In the genomic region with DNA sequence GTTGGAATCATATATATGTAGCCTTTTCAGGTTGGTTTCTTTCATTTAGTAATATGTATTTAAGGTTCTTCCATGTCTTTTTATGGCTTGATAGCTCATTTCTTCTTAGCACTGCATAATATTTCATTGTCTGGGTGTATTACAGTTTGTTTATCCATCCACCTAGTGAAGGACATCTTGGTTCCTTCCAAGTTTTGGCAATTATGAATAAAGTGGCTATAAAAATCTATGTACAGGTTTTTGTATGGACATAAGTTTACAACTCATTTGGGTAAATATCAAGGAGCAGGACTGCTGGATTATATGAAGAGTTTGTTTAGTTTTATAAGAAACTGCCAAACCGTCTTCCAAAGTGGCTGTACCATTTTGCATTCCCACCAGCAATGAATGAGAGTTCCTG, we compare ENCODE assay signal across 27 cellular contexts.
"Had no signal": no experiment of that assay in that cellular context is flagged by ENCODE, and none has a peak within 500 bp of the region (broad histone marks: within the 10 kb centered on the region; RNA-seq: fewer than 3 reads in every experiment).

No MANE protein-coding gene starts in this region.

- H3K9me3 ChIP-seq: thyroid gland had no signal

- H3K36me3 Mint-ChIP-seq: natural killer cell had no signal

- ATAC-seq: activated CD4-positive, alpha-beta T cell treated with anti-CD3 and anti-CD28 coated beads for 36 hours; left cardiac atrium; natural killer cell; stimulated activated memory B cell treated with anti-CD40 and anti-IgM and Interleukin-4, amounts not matched to agents 10 μg/mL and 1 μg/mL and 100 μg/mL, for 72 hours; stimulated activated naive CD8-positive, alpha-beta T cell treated with anti-CD3 and anti-CD28 coated beads, Interleukin-15, amount 100 ng/mL, for 72 hours had no signal

- H3K27me3 Mint-ChIP-seq: activated CD4-positive, alpha-beta T cell treated with anti-CD3 and anti-CD28 coated beads for 36 hours; activated naive CD8-positive, alpha-beta T cell treated with anti-CD3 and anti-CD28 coated beads, Interleukin-2, amount 10 ng/mL, durations not matched to agents 7 days and 5 days; stimulated activated memory B cell treated with anti-CD40 and anti-IgM and Interleukin-4, amounts not matched to agents 10 μg/mL and 1 μg/mL and 100 μg/mL, for 72 hours; stimulated activated naive CD8-positive, alpha-beta T cell treated with anti-CD3 and anti-CD28 coated beads, Interleukin-15, amount 100 ng/mL, for 72 hours had no signal

- H3K9me3 Mint-ChIP-seq: activated naive CD8-positive, alpha-beta T cell treated with anti-CD3 and anti-CD28 coated beads, Interleukin-2, amount 10 ng/mL, durations not matched to agents 7 days and 5 days; activated T-helper 1 cell treated with anti-CD3 and anti-CD28 coated beads, Interleukin-12 subunit alpha, Interleukin-12 subunit beta, Interleukin-2, Interleukin-4 antibody, amounts not matched to agents 30 ng/mL and 10 ng/mL and 1 ng/mL, durations not matched to agents 14 hours and 24 hours and 36 hours; natural killer cell; stimulated activated memory B cell treated with anti-CD40 and anti-IgM and Interleukin-4, amounts not matched to agents 10 μg/mL and 1 μg/mL and 100 μg/mL, for 72 hours had no signal

- H3K36me3 ChIP-seq: brain microvascular endothelial cell, thyroid gland had no signal

- H3K4me3 ChIP-seq: coronary artery, dorsolateral prefrontal cortex, thyroid gland had no signal

- H3K27me3 ChIP-seq: brain microvascular endothelial cell, dorsolateral prefrontal cortex, thyroid gland had no signal

- FAIRE-seq: astrocyte, keratinocyte, small intestine had no signal

- H3K27ac ChIP-seq: brain microvascular endothelial cell, coronary artery, thyroid gland had no signal

- DNase-seq: activated CD4-positive, alpha-beta T cell treated with anti-CD3 and anti-CD28 coated beads for 36 hours; activated CD4-positive, CD25-positive, alpha-beta regulatory T cell; activated CD8-positive, alpha-beta memory T cell treated with anti-CD3 and anti-CD28 coated beads for 24 hours; activated effector memory CD4-positive, alpha-beta T cell treated with anti-CD3 and anti-CD28 coated beads, Interleukin-2, amount 50 U/mL, for 16 hours; activated naive CD4-positive, alpha-beta T cell treated with anti-CD3 and anti-CD28 coated beads for 36 hours; activated naive CD8-positive, alpha-beta T cell treated with anti-CD3 and anti-CD28 coated beads, Interleukin-2, amount 10 ng/mL, durations not matched to agents 7 days and 5 days; amniotic stem cell; brain microvascular endothelial cell; dorsolateral prefrontal cortex; effector memory CD4-positive, alpha-beta T cell; head of caudate nucleus; hippocampal formation; left cardiac atrium; midbrain; natural killer cell; small intestine; stimulated activated CD4-positive, alpha-beta T cell treated with anti-CD3 and anti-CD28 coated beads, Interleukin-1b, Interleukin-23, amount 100 ng/mL, for 48 hours; stimulated activated CD4-positive, alpha-beta T cell treated with anti-CD3 and anti-CD28 coated beads, Interleukin-4, amount 100 ng/mL, for 4 hours; stimulated activated CD8-positive, alpha-beta memory T cell treated with anti-CD3 and anti-CD28 coated beads, Interleukin-4, amount 100 ng/mL, for 48 hours; stimulated activated naive CD8-positive, alpha-beta T cell treated with anti-CD3 and anti-CD28 coated beads, Interleukin-15, amount 100 ng/mL, for 72 hours; T-helper 1 cell; thyroid gland had no signal

- H3K27ac Mint-ChIP-seq: activated CD4-positive, alpha-beta T cell treated with anti-CD3 and anti-CD28 coated beads for 36 hours; activated naive CD4-positive, alpha-beta T cell treated with anti-CD3 and anti-CD28 coated beads for 36 hours; activated naive CD8-positive, alpha-beta T cell treated with anti-CD3 and anti-CD28 coated beads, Interleukin-2, amount 10 ng/mL, durations not matched to agents 7 days and 5 days; activated T-helper 1 cell treated with anti-CD3 and anti-CD28 coated beads, Interleukin-12 subunit alpha, Interleukin-12 subunit beta, Interleukin-2, Interleukin-4 antibody, amounts not matched to agents 30 ng/mL and 10 ng/mL and 1 ng/mL, durations not matched to agents 14 hours and 24 hours and 36 hours; stimulated activated memory B cell treated with anti-CD40 and anti-IgM and Interleukin-4, amounts not matched to agents 10 μg/mL and 1 μg/mL and 100 μg/mL, for 72 hours; stimulated activated naive CD8-positive, alpha-beta T cell treated with anti-CD3 and anti-CD28 coated beads, Interleukin-15, amount 100 ng/mL, for 72 hours had no signal

- H3K4me3 Mint-ChIP-seq: activated CD4-positive, alpha-beta T cell treated with anti-CD3 and anti-CD28 coated beads for 36 hours; activated naive CD4-positive, alpha-beta T cell treated with anti-CD3 and anti-CD28 coated beads for 36 hours; activated naive CD8-positive, alpha-beta T cell treated with anti-CD3 and anti-CD28 coated beads, Interleukin-2, amount 10 ng/mL, durations not matched to agents 7 days and 5 days; activated T-helper 1 cell treated with anti-CD3 and anti-CD28 coated beads, Interleukin-12 subunit alpha, Interleukin-12 subunit beta, Interleukin-2, Interleukin-4 antibody, amounts not matched to agents 30 ng/mL and 10 ng/mL and 1 ng/mL, durations not matched to agents 14 hours and 24 hours and 36 hours; natural killer cell; stimulated activated memory B cell treated with anti-CD40 and anti-IgM and Interleukin-4, amounts not matched to agents 10 μg/mL and 1 μg/mL and 100 μg/mL, for 72 hours; stimulated activated naive CD8-positive, alpha-beta T cell treated with anti-CD3 and anti-CD28 coated beads, Interleukin-15, amount 100 ng/mL, for 72 hours had no signal
